Comparison of ENCODE assay signal across 28 cellular contexts in the genomic region with DNA sequence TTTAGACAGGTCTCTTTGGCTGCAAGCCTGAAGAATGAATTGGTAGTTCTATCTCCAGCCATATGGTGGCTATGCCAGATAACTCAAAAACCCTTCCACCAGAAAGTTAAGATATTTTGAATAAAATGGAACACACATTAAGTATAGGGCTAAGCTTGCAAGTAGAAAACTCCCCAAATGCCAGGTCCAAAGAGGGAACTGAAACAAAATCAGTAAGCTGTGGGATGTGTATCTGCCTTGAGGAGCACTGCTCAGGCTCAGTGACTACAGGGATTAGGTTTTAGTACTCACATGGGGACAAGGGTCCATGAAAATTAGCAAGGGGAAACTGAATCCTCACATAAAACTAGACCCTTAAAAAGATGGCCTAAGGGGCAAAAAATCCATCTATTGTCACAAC.
"Had no signal": no experiment of that assay in that cellular context is flagged by ENCODE, and none has a peak within 500 bp of the region (broad histone marks: within the 10 kb centered on the region; RNA-seq: fewer than 3 reads in every experiment).

No MANE protein-coding gene starts in this region.

- H3K27ac ChIP-seq: coronary artery, esophagus squamous epithelium, neural progenitor cell, parathyroid adenoma, right atrium auricular region, stomach, thyroid gland had no signal

- ATAC-seq: left lobe of liver, mucosa of descending colon, sciatic nerve had no signal

- H3K36me3 Mint-ChIP-seq: mesothelial cell of epicardium had no signal

- H3K27me3 Mint-ChIP-seq: naive B cell, progenitor cell of endocrine pancreas had no signal

- DNase-seq: dermis blood vessel endothelial cell; effector memory CD4-positive, alpha-beta T cell; erythroblast; esophagus squamous epithelium; kidney; mesenchymal stem cell; mucosa of descending colon; naive B cell; stimulated activated CD4-positive, alpha-beta T cell treated with anti-CD3 and anti-CD28 coated beads, Interleukin-12 subunit alpha, Interleukin-12 subunit beta, amount 100 ng/mL, for 4 hours; stimulated activated CD4-positive, alpha-beta T cell treated with anti-CD3 and anti-CD28 coated beads, Interleukin-1b, Interleukin-23, amount 100 ng/mL, for 48 hours; stimulated activated CD4-positive, alpha-beta T cell treated with anti-CD3 and anti-CD28 coated beads, Interleukin-4, amount 100 ng/mL, for 1 hour; stimulated activated CD8-positive, alpha-beta memory T cell treated with anti-CD3 and anti-CD28 coated beads, Interleukin-4, amount 100 ng/mL, for 48 hours; stimulated activated naive CD4-positive, alpha-beta T cell treated with Interleukin-2 at 50 U/mL for 16 hours; stomach; thyroid gland had no signal

- H3K4me2 ChIP-seq: neural progenitor cell, smooth muscle cell had no signal

- FAIRE-seq: endothelial cell of umbilical vein, frontal cortex, kidney had no signal

- H3K27ac Mint-ChIP-seq: mesothelial cell of epicardium, nephron, neural progenitor cell, progenitor cell of endocrine pancreas had no signal

- H3K4me3 ChIP-seq: coronary artery, esophagus squamous epithelium, lung, mucosa of descending colon, neural progenitor cell, right atrium auricular region, smooth muscle cell, stomach, thyroid gland had no signal

- H3K36me3 ChIP-seq: esophagus squamous epithelium, neural progenitor cell, right atrium auricular region, stomach, thyroid gland had no signal

- H3K4me1 ChIP-seq: neural progenitor cell, parathyroid adenoma, right atrium auricular region, stomach, thyroid gland had no signal

- H3K27me3 ChIP-seq: esophagus squamous epithelium, neural progenitor cell, right atrium auricular region, stomach, thyroid gland had no signal

- H3K4me1 Mint-ChIP-seq: mesothelial cell of epicardium, naive B cell, nephron had no signal

- H3K9me3 ChIP-seq: esophagus squamous epithelium, mucosa of descending colon, right atrium auricular region, stomach, thyroid gland had no signal

- H3K4me3 Mint-ChIP-seq: mesothelial cell of epicardium, naive B cell, nephron, neural progenitor cell had no signal

- H3K9me3 Mint-ChIP-seq: mesothelial cell of epicardium, nephron, neural progenitor cell had no signal
